Comparison of ENCODE assay signal across 1 cellular context in the genomic region with DNA sequence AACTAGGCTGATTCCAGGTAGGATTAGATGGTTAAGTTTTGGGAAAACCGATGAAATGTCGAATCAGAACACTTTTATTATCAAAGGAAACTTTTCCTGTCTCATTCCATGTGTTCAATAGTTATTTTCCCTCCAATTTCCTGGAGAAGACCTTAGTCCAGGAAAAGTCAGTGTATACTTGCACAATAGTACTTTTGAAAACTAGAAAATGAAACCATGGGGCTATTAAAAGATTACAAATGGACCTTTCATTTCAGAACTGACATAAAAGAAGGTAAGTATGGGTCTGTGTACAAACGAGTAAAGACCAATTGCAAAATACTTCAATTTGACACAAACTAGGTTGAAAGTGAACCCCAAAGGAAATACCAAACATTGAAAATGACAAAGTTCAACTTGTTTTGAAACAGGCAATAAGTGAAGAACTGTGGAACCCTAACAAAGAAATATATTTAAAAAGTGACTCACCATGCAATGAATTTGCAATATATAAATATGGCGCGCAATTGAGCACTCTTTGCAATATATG.
A peak's percentile ranks its signal among the peaks of the same experiment; 100 is the strongest.
TF ChIP-seq lines count a peak whose summit lies in the region.

No MANE protein-coding gene starts in this region.

TF ChIP-seq in HepG2, 621 proteins besides CTCF, POLR2A, EP300 and RAD21 (continues in another document):
- TF ChIP-seq ZNF784 (CRISPR knock-in tag; IDR thresholded peaks at IDR 0.05; ENCODE audit: borderline replicate concordance) (0 out of 2 replicates have a peak, but pooled peaks have one; percentile 21), KMT2B (CRISPR knock-in tag; IDR thresholded peaks at IDR 0.05) (no peak), FOXJ3 (CRISPR knock-in tag; IDR thresholded peaks at IDR 0.05; ENCODE audit: borderline replicate concordance) (peak; percentile 50; the same call in 1 of the 2 replicates), RELA (CRISPR knock-in tag; IDR thresholded peaks at IDR 0.05) (no peak), ATF7 (IDR thresholded peaks at IDR 0.05) (0 out of 2 replicates have a peak, but pooled peaks have one; percentile 12), ATF7 (CRISPR knock-in tag; IDR thresholded peaks at IDR 0.05) (no peak), HNF4G (IDR thresholded peaks at IDR 0.05; ENCODE audit: borderline replicate concordance, low read depth, low read length) (peak; percentile 6; the same call in 1 of the 2 replicates), HNF4G (CRISPR knock-in tag; IDR thresholded peaks at IDR 0.05; ENCODE audit: borderline replicate concordance, low read depth) (no peak), ZBTB25 (CRISPR knock-in tag; IDR thresholded peaks at IDR 0.05) (0 out of 2 replicates have a peak, but pooled peaks have one; percentile 16), SIX4 (CRISPR knock-in tag; IDR thresholded peaks at IDR 0.05) (no peak), ZMAT5 (CRISPR knock-in tag; IDR thresholded peaks at IDR 0.05; ENCODE audit: borderline replicate concordance, low read depth) (no peak), ZBTB10 (CRISPR knock-in tag; IDR thresholded peaks at IDR 0.05; ENCODE audit: borderline replicate concordance) (peak; percentile 92; the same call in 1 of the 2 replicates), ZMYM3 (CRISPR knock-in tag; IDR thresholded peaks at IDR 0.05) (no peak), HMGXB4 (CRISPR knock-in tag; IDR thresholded peaks at IDR 0.05; ENCODE audit: borderline replicate concordance in 1 of 2, low read depth in 1 of 2) (peak in 1 of 2 experiments; percentile 13; a peak in 2 of 4 replicates), DMAP1 (CRISPR knock-in tag; IDR thresholded peaks at IDR 0.05) (no peak; the same call in 1 of the 2 replicates), CCAR2 (optimal IDR thresholded peaks at IDR 0.05; ENCODE audit: low read depth, low read length) (no peak), SALL2 (CRISPR knock-in tag; IDR thresholded peaks at IDR 0.05) (no peak), SPEN (CRISPR knock-in tag; IDR thresholded peaks at IDR 0.05; ENCODE audit: low read depth) (no peak), HMG20A (CRISPR knock-in tag; IDR thresholded peaks at IDR 0.05; ENCODE audit: borderline replicate concordance) (peak; percentile 27; the same call in 1 of the 2 replicates), ZBTB42 (CRISPR knock-in tag; IDR thresholded peaks at IDR 0.05) (no peak), MED1 (CRISPR knock-in tag; IDR thresholded peaks at IDR 0.05) (0 out of 2 replicates have a peak, but pooled peaks have one; percentile 36), ARID5B (CRISPR knock-in tag; IDR thresholded peaks at IDR 0.05) (peak; percentile 32), TEAD2 (CRISPR knock-in tag; IDR thresholded peaks at IDR 0.05) (no peak), MAX (IDR thresholded peaks at IDR 0.05) (peak; percentile 74), PLRG1 (conservative IDR thresholded peaks at IDR 0.05) (no peak), GLI4 (CRISPR knock-in tag; IDR thresholded peaks at IDR 0.05; ENCODE audit: borderline replicate concordance) (no peak), ETV6 (CRISPR knock-in tag; conservative IDR thresholded peaks at IDR 0.05) (no peak), ZNF709 (CRISPR knock-in tag; IDR thresholded peaks at IDR 0.05) (no peak), ZNF3 (CRISPR knock-in tag; IDR thresholded peaks at IDR 0.05) (no peak), PPARG (CRISPR knock-in tag; conservative IDR thresholded peaks at IDR 0.05) (peak; percentile 92), NR2F2 (IDR thresholded peaks at IDR 0.05; ENCODE audit: borderline replicate concordance, low read depth) (peak; percentile 33; the same call in 1 of the 2 replicates), GTF3A (CRISPR knock-in tag; conservative IDR thresholded peaks at IDR 0.05) (no peak), SAP130 (CRISPR knock-in tag; IDR thresholded peaks at IDR 0.05; ENCODE audit: low read depth) (peak; percentile 69), PITX1 (CRISPR knock-in tag; IDR thresholded peaks at IDR 0.05) (no peak), CHD2 (IDR thresholded peaks at IDR 0.05; ENCODE audit: low read depth, low read length) (no peak), ONECUT2 (CRISPR knock-in tag; IDR thresholded peaks at IDR 0.05) (no peak), RBM39 (IDR thresholded peaks at IDR 0.05; ENCODE audit: low read depth, low read length, poor library complexity, severe bottlenecking) (no peak), FOXA1 (IDR thresholded peaks at IDR 0.05) (no peak), FOXA1 (CRISPR knock-in tag; IDR thresholded peaks at IDR 0.05) (peak; percentile 65)
- TF ChIP-seq, protein P1, sequence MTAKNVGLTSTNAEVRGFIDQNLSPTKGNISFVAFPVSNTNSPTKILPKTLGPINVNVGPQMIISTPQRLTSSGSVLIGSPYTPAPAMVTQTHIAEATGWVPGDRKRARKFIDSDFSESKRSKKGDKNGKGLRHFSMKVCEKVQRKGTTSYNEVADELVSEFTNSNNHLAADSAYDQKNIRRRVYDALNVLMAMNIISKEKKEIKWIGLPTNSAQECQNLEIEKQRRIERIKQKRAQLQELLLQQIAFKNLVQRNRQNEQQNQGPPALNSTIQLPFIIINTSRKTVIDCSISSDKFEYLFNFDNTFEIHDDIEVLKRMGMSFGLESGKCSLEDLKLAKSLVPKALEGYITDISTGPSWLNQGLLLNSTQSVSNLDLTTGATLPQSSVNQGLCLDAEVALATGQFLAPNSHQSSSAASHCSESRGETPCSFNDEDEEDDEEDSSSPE (CRISPR knock-in tag; IDR thresholded peaks at IDR 0.05) = peak; percentile 83
- TF ChIP-seq, protein P2, sequence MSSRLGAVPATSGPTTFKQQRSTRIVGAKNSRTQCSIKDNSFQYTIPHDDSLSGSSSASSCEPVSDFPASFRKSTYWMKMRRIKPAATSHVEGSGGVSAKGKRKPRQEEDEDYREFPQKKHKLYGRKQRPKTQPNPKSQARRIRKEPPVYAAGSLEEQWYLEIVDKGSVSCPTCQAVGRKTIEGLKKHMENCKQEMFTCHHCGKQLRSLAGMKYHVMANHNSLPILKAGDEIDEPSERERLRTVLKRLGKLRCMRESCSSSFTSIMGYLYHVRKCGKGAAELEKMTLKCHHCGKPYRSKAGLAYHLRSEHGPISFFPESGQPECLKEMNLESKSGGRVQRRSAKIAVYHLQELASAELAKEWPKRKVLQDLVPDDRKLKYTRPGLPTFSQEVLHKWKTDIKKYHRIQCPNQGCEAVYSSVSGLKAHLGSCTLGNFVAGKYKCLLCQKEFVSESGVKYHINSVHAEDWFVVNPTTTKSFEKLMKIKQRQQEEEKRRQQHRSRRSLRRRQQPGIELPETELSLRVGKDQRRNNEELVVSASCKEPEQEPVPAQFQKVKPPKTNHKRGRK (CRISPR knock-in tag; IDR thresholded peaks at IDR 0.05) = no peak
- TF ChIP-seq, protein P3, sequence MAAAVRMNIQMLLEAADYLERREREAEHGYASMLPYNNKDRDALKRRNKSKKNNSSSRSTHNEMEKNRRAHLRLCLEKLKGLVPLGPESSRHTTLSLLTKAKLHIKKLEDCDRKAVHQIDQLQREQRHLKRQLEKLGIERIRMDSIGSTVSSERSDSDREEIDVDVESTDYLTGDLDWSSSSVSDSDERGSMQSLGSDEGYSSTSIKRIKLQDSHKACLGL (CRISPR knock-in tag; IDR thresholded peaks at IDR 0.05) = no peak
- TF ChIP-seq, protein P4, sequence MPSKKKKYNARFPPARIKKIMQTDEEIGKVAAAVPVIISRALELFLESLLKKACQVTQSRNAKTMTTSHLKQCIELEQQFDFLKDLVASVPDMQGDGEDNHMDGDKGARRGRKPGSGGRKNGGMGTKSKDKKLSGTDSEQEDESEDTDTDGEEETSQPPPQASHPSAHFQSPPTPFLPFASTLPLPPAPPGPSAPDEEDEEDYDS (CRISPR knock-in tag; IDR thresholded peaks at IDR 0.05) = 0 out of 2 replicates have a peak, but pooled peaks have one; percentile 34
- TF ChIP-seq, protein P5, sequence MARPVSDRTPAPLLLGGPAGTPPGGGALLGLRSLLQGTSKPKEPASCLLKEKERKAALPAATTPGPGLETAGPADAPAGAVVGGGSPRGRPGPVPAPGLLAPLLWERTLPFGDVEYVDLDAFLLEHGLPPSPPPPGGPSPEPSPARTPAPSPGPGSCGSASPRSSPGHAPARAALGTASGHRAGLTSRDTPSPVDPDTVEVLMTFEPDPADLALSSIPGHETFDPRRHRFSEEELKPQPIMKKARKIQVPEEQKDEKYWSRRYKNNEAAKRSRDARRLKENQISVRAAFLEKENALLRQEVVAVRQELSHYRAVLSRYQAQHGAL (CRISPR knock-in tag; IDR thresholded peaks at IDR 0.05; ENCODE audit: not compliant biosample characterization) = no peak
- TF ChIP-seq, protein P6, sequence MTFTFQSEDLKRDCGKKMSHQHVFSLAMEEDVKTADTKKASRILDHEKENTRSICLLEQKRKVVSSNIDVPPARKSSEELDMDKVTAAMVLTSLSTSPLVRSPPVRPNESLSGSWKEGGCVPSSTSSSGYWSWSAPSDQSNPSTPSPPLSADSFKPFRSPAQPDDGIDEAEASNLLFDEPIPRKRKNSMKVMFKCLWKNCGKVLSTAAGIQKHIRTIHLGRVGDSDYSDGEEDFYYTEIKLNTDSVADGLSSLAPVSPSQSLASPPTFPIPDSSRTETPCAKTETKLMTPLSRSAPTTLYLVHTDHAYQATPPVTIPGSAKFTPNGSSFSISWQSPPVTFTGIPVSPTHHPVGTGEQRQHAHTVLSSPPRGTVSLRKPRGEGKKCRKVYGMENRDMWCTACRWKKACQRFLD (CRISPR knock-in tag; IDR thresholded peaks at IDR 0.05; ENCODE audit: borderline replicate concordance) = no peak
